In the genomic region with DNA sequence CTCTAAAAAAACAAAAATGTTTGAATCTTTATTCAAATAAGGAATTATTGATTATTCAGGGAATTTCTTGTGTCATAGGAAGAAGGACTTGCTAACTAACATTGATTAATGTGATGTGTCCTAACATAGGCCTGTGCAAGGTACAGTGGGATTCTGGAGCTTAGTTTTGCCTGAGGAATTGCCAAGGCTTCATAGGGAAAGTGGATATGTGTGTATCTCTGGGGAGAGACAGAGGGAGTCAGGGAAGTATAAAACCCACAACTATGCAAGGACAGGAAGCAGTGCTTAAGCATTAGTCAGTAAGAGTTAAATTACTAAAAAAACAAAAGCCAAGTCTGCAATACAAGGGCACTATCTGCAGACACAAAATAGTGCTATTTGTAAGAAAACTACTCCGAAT, we compare ENCODE assay signal across 8 cellular contexts. TPM values are rescaled to one million over a fixed set of nuclear protein-coding genes. Genes with fewer than 3 reads are reported as not detected.
DNase-seq lines count a peak whose midpoint lies in the region; TF ChIP-seq lines count a peak whose summit lies in the region.

No MANE protein-coding gene starts in this region.

- TF ChIP-seq CTCF in neutrophil (IDR thresholded peaks at IDR 0.05) (no peak), MM.1S (IDR thresholded peaks at IDR 0.05; ENCODE audit: low read length) (no peak), testis (IDR thresholded peaks at IDR 0.05) (no peak), vagina (IDR thresholded peaks at IDR 0.05) (no peak)

- H3K4me3 ChIP-seq in neutrophil (ENCODE audit: low read depth in 1 of 2, low read length in 1 of 2) (peak overlapping the region in 1 of 2 experiments; percentile 6), MM.1S (ENCODE audit: low read length) (no peak overlapping the region), testis (no peak overlapping the region), vagina (no peak overlapping the region)

- H3K79me2 ChIP-seq in MM.1S (ENCODE audit: low read length) = no peaks in the 10 kb centered on the region

- DNase-seq in GM04503 (ENCODE audit: low read depth) (peak; percentile 80), NCI-H460 (ENCODE audit: extremely low read depth, low read depth) (peak; percentile 74), MM.1S (no peak), T-helper 9 cell (no peak), testis (no peak), vagina (ENCODE audit: extremely low spot score in 2 of 2) (no peak)

- H3K9ac ChIP-seq in MM.1S (ENCODE audit: low read length) = no peak overlapping the region

- H3K27ac Mint-ChIP-seq in dendritic cell treated with granulocyte-macrophage colony-stimulating factor and Interleukin-4, amounts not matched to agents 40 ng/mL and 50 ng/mL, for 4 days = peak overlapping the region; percentile 48

- H3K4me1 Mint-ChIP-seq in dendritic cell treated with granulocyte-macrophage colony-stimulating factor and Interleukin-4, amounts not matched to agents 40 ng/mL and 50 ng/mL, for 4 days (ENCODE audit: low read depth) = peaks cover 46% of the 10 kb centered on the region

- H3K4me1 ChIP-seq in neutrophil (ENCODE audit: control insufficient read depth in 1 of 2, insufficient read depth in 1 of 2, low read depth in 1 of 2, low read length in 1 of 2) = peaks cover 38 to 45% of the 10 kb centered on the region in 2 experiments
- no peaks in the 10 kb centered on the region for H3K4me1 ChIP-seq in MM.1S (ENCODE audit: low read length)
- peaks cover 40% of the 10 kb centered on the region for H3K4me1 ChIP-seq in testis
- peaks cover 43% of the 10 kb centered on the region for H3K4me1 ChIP-seq in vagina

- H3K27ac ChIP-seq in neutrophil (peak overlapping the region; percentile 57), MM.1S (ENCODE audit: low read length) (no peak overlapping the region), testis (peak overlapping the region in 1 of 2 donors; percentile 16), vagina (no peak overlapping the region)

- H3K4me3 Mint-ChIP-seq in dendritic cell treated with granulocyte-macrophage colony-stimulating factor and Interleukin-4, amounts not matched to agents 40 ng/mL and 50 ng/mL, for 4 days = no peak overlapping the region

- 55 to 68% methylated on average over 1 of the region's 1 CpG for whole genome bisulfite sequencing in testis, 2 donors

- peaks cover 31% of the 10 kb centered on the region for H3K36me3 Mint-ChIP-seq in dendritic cell treated with granulocyte-macrophage colony-stimulating factor and Interleukin-4, amounts not matched to agents 40 ng/mL and 50 ng/mL, for 4 days (ENCODE audit: low read depth)

- H3K36me3 ChIP-seq in neutrophil (no peaks in the 10 kb centered on the region), MM.1S (replicated peaks; ENCODE audit: insufficient read depth, low read length) (no peaks in the 10 kb centered on the region), testis (ENCODE audit: low read depth, missing control alignments) (no peaks in the 10 kb centered on the region), vagina (no peaks in the 10 kb centered on the region)

- no peaks in the 10 kb centered on the region for H4K20me1 ChIP-seq in MM.1S (ENCODE audit: insufficient read depth, low read length)

- H3K9me2 ChIP-seq in MM.1S (replicated peaks; ENCODE audit: insufficient read depth, low read length) = no peaks in the 10 kb centered on the region

- H3K27me3 ChIP-seq in neutrophil (no peaks in the 10 kb centered on the region), MM.1S (replicated peaks; ENCODE audit: insufficient read depth, low read length) (no peaks in the 10 kb centered on the region), testis (no peaks in the 10 kb centered on the region), vagina (no peaks in the 10 kb centered on the region)

- no peaks in the 10 kb centered on the region for H3F3A ChIP-seq in MM.1S (ENCODE audit: insufficient read depth, low read length)

- no peaks in the 10 kb centered on the region for H3K9me3 Mint-ChIP-seq in dendritic cell treated with granulocyte-macrophage colony-stimulating factor and Interleukin-4, amounts not matched to agents 40 ng/mL and 50 ng/mL, for 4 days

- no peak overlapping the region for H3K4me2 ChIP-seq in MM.1S (ENCODE audit: low read depth, low read length)

- H2AFZ ChIP-seq in MM.1S (ENCODE audit: low read length) = no peak overlapping the region

- intact Hi-C loops in dendritic cell treated with granulocyte-macrophage colony-stimulating factor and Interleukin-4, amounts not matched to agents 40 ng/mL and 50 ng/mL, for 4 days (cut with micrococcal nuclease) = no loop called here
- intact Hi-C loops in testis (cut with DNase I; ENCODE audit: low total_unique reads) = no loop called here
- intact Hi-C loops in vagina (cut with DNase I) = no loop called here

- H3K9me3 ChIP-seq in neutrophil = no peaks in the 10 kb centered on the region
- H3K9me3 ChIP-seq in MM.1S (replicated peaks; ENCODE audit: insufficient read depth, low read length) = no peaks in the 10 kb centered on the region
- H3K9me3 ChIP-seq in testis = no peaks in the 10 kb centered on the region
- no peaks in the 10 kb centered on the region for H3K9me3 ChIP-seq in vagina

- no peak for TF ChIP-seq POLR2A in testis (IDR thresholded peaks at IDR 0.05)
- no peak for TF ChIP-seq POLR2A in vagina (IDR thresholded peaks at IDR 0.05)

- no peaks in the 10 kb centered on the region for H3K27me3 Mint-ChIP-seq in dendritic cell treated with granulocyte-macrophage colony-stimulating factor and Interleukin-4, amounts not matched to agents 40 ng/mL and 50 ng/mL, for 4 days

RNA-seq across cellular contexts. Expression of gene WDFY2, which starts 59.6 kb away (rescaled TPM):
- total RNA-seq in NCI-H460 (2014; rRNA removed; shearing (Covaris generic)) = 9.4 and 10.8 TPM in 2 replicates
- polyA plus RNA-seq in NCI-H460 (2014; cell fraction: nucleus; rRNA removed) = 52.2 and 87.0 TPM in 2 replicates
- total RNA-seq in testis = 10 to 100 TPM; 36.1 to 45.8 TPM
- 17.1 TPM for polyA plus RNA-seq in testis (ENCODE audit: insufficient read depth, low read depth, low replicate concordance)
- total RNA-seq in vagina = 26.3 TPM

Comparison
In these comparisons a context has a peak if more than half of its experiments do, and no peak if none do; other contexts are left out.
1. DNase-seq: peak in GM04503 (single experiment) and NCI-H460 (single experiment); none in MM.1S (single experiment), T-helper 9 cell (single experiment), testis (single experiment) and vagina (0 of 2).